ENCODE assay signal across 15 cellular contexts in the genomic region with DNA sequence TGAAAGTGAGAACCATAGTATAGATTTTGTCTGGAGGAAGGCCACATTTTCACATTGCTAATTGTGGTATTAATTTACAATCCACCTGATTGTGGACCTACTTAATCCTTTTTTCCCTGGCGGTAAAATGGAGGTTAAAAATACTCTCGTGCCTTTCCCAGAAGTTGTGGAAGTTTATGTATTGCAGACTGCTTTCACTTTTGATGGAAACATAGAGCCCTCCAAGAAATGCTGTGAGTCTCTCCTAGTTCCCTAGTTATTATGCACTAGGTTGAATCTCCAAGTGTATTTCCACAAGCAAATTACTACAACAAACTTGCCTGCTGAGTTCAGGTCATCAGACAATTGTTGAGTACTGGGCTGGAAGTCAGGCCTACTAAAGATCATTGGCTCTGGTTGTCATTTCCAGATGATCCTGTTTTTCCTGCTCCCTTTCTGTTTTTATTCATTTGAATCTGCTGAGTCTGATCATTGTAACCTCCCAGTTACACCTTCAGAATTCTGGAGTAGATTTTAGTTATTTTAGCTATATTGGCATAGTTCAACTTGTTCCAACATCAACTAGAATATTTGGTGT.
A peak's percentile ranks its signal among the peaks of the same experiment; 100 is the strongest.
DNase-seq lines count a peak whose midpoint lies in the region; ATAC-seq and TF ChIP-seq lines count a peak whose summit lies in the region.
"Had no signal": no experiment of that assay in that cellular context is flagged by ENCODE, and none has a peak within 500 bp of the region (broad histone marks: within the 10 kb centered on the region; RNA-seq: fewer than 3 reads in every experiment).

No MANE protein-coding gene starts in this region.

- no peaks in the 10 kb centered on the region for H3K27me3 Mint-ChIP-seq in natural killer cell (ENCODE audit: low read depth in 2 of 2)
- H3K27me3 Mint-ChIP-seq: T-cell had no signal

- intact Hi-C loops in heart left ventricle (cut with DNase I) (loop anchor here in 3 of 10 donors (5.0 to 10.0 kb wide), 2 partner anchors 35 to 88 kb away; no protein-coding TSS in a partner anchor), left cardiac atrium (cut with DNase I) (loop anchor here (10.0 kb wide), 2 partner anchors 48 to 88 kb away; no protein-coding TSS in a partner anchor), prostate gland (cut with DNase I) (no loop called here), aorta (cut with DNase I) (loop anchor here in 1 of 2 donors (5.0 kb wide), 1 partner anchor 105 kb away; no protein-coding TSS in a partner anchor), natural killer cell (cut with micrococcal nuclease) (no loop called here)

- H3K4me1 Mint-ChIP-seq in natural killer cell: peaks cover 6% of the 10 kb centered on the region in 2 donors
- H3K4me1 Mint-ChIP-seq: T-cell had no signal

- H3K4me1 ChIP-seq in heart left ventricle (peaks cover 2 to 84% (median 52%) of the 10 kb centered on the region in 12 donors), prostate gland (replicated peaks) (no peaks in the 10 kb centered on the region), aorta (ENCODE audit: control insufficient read depth in 1 of 2, insufficient read depth in 2 of 2, low read length in 2 of 2) (peaks cover 1 to 2% of the 10 kb centered on the region in 2 donors)

- no peaks in the 10 kb centered on the region for H3K9me3 ChIP-seq in heart left ventricle
- no peaks in the 10 kb centered on the region for H3K9me3 ChIP-seq in prostate gland
- H3K9me3 ChIP-seq in aorta (ENCODE audit: control insufficient read depth, low read length): no peaks in the 10 kb centered on the region

- peak in 2 of 4 donors; percentile 5 to 12 for ATAC-seq in heart left ventricle
- ATAC-seq in left cardiac atrium: no peak
- ATAC-seq in aorta (ENCODE audit: low FRiP score): peak; percentile 30
- ATAC-seq in HG03442 (IDR thresholded peaks at IDR 0.05; ENCODE audit: unreplicated experiment): no peak
- no peak for ATAC-seq in natural killer cell
- ATAC-seq: T-cell had no signal

- 5 to 17% (median 12%) methylated on average over 2 of the region's 2 CpGs for WGBS in heart left ventricle, 4 donors
- 48% methylated on average over 2 of the region's 2 CpGs for WGBS in prostate gland
- 0 to 3% methylated on average over 2 of the region's 2 CpGs for WGBS in aorta, 2 donors

- H3K4me3 ChIP-seq in heart left ventricle (peak overlapping the region in 1 of 12 donors; percentile 2), fibroblast of pulmonary artery (replicated peaks; ENCODE audit: low read depth, low read length) (no peak overlapping the region), prostate gland (no peak overlapping the region), aorta (ENCODE audit: low read length in 2 of 2) (peak overlapping the region in 1 of 2 donors; percentile 48)

- H3K36me3 ChIP-seq in heart left ventricle: peaks cover 0 to 13% (median 5%) of the 10 kb centered on the region in 9 donors
- H3K36me3 ChIP-seq in prostate gland: no peaks in the 10 kb centered on the region
- H3K36me3 ChIP-seq in aorta (ENCODE audit: control insufficient read depth in 1 of 2, insufficient read depth in 2 of 2, low read length in 1 of 2): peaks cover 0 to 3% of the 10 kb centered on the region in 2 donors

- no peaks in the 10 kb centered on the region for H3K36me3 Mint-ChIP-seq in natural killer cell

- TF ChIP-seq POLR2A in heart left ventricle (IDR thresholded peaks at IDR 0.05) (no peak), prostate gland (IDR thresholded peaks at IDR 0.05) (no peak)

- DNase-seq in heart left ventricle: no peak
- DNase-seq in left cardiac atrium: no peak
- peak; percentile 23 for DNase-seq in fibroblast of pulmonary artery (ENCODE audit: low read depth)
- DNase-seq in prostate gland (ENCODE audit: low spot score): peak; percentile 16
- DNase-seq in aorta: no peak
- DNase-seq in NCI-H524 (lab: John Stamatoyannopoulos, UW): no peak
- DNase-seq in natural killer cell: no peak
- DNase-seq: activated CD4-positive, alpha-beta T cell treated with anti-CD3 and anti-CD28 coated beads for 4 hours; DMS153; GOT3; NCI-H1436 treated with DMSO at 0.1 percent for 48 hours; posterior cingulate gyrus; T-cell had no signal

- H3K27ac ChIP-seq in heart left ventricle (peak overlapping the region; percentile 4 to 76 (median 55)), prostate gland (peak overlapping the region; percentile 1 to 16), aorta (ENCODE audit: low read depth in 1 of 2, low read length in 2 of 2) (peak overlapping the region; percentile 48 to 82)

- no peak for TF ChIP-seq CTCF in heart left ventricle (IDR thresholded peaks at IDR 0.05)
- no peak for TF ChIP-seq CTCF in fibroblast of pulmonary artery (IDR thresholded peaks at IDR 0.05; ENCODE audit: low read length, missing control alignments)
- TF ChIP-seq CTCF in prostate gland (IDR thresholded peaks at IDR 0.05): no peak
- no peak for TF ChIP-seq CTCF in natural killer cell (IDR thresholded peaks at IDR 0.05)

- H3K27me3 ChIP-seq in heart left ventricle: no peaks in the 10 kb centered on the region
- no peaks in the 10 kb centered on the region for H3K27me3 ChIP-seq in prostate gland (replicated peaks; ENCODE audit: insufficient read depth)
- H3K27me3 ChIP-seq in aorta (ENCODE audit: control insufficient read depth in 1 of 2, insufficient read depth in 2 of 2, low read length in 1 of 2): no peaks in the 10 kb centered on the region

- H3K27ac Mint-ChIP-seq in natural killer cell: no peak overlapping the region
- H3K27ac Mint-ChIP-seq: activated T-helper 1 cell treated with anti-CD3 and anti-CD28 coated beads, Interleukin-12 subunit alpha, Interleukin-12 subunit beta, Interleukin-2, Interleukin-4 antibody, amounts not matched to agents 30 ng/mL and 10 ng/mL and 1 ng/mL, durations not matched to agents 14 hours and 24 hours and 36 hours; T-cell had no signal

- H3K9me3 Mint-ChIP-seq in natural killer cell: no peaks in the 10 kb centered on the region
- H3K9me3 Mint-ChIP-seq: activated T-helper 1 cell treated with anti-CD3 and anti-CD28 coated beads, Interleukin-12 subunit alpha, Interleukin-12 subunit beta, Interleukin-2, Interleukin-4 antibody, amounts not matched to agents 30 ng/mL and 10 ng/mL and 1 ng/mL, durations not matched to agents 14 hours and 24 hours and 36 hours; T-cell had no signal

- no peak overlapping the region for H3K4me3 Mint-ChIP-seq in natural killer cell
- H3K4me3 Mint-ChIP-seq: activated T-helper 1 cell treated with anti-CD3 and anti-CD28 coated beads, Interleukin-12 subunit alpha, Interleukin-12 subunit beta, Interleukin-2, Interleukin-4 antibody, amounts not matched to agents 30 ng/mL and 10 ng/mL and 1 ng/mL, durations not matched to agents 14 hours and 24 hours and 36 hours; T-cell had no signal

Comparison
In these comparisons a context has a peak if more than half of its experiments do, and no peak if none do; other contexts are left out.
1. DNase-seq: peak in fibroblast of pulmonary artery (single experiment) and prostate gland (single experiment); none in heart left ventricle (0 of 5), left cardiac atrium (single experiment), aorta (0 of 2), NCI-H524 (0 of 2) and natural killer cell (single experiment).
2. H3K27ac ChIP-seq: peak in every context shown above with its lines; median percentile 65 in aorta; 55 in heart left ventricle; 8 in prostate gland.
3. intact Hi-C loops: an anchor here in left cardiac atrium (10.0 kb wide); none called in prostate gland and natural killer cell.